ENCODE assay signal across 27 cellular contexts in the genomic region with DNA sequence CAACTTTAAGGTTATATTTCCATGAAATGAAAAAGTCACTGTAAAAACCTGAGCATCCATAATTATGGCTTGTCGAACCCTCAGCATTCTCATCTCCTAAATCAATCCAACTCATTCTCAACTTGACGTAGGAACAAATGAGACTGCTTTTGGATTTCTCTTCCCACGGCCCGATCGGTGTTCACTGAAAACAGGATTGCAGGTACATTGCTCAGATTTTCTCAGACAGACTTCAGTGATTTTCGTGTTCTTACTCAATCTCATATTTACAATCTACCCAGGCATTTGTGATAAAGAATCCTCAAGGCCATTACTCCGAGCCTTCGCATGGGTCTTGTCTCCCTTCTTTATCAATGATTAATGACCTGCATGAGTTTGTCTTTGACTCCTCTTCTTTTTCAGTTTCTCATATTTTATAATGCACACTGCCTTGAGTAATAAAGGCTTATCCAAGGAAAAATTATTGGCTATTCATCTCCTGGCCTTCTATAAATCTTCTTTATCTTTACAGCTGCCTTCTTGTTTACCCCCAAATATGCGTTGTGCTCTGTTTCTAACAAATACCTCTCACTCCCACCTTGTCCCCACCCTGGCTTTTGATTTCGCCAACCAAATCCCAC.
"Had no signal": no experiment of that assay in that cellular context is flagged by ENCODE, and none has a peak within 500 bp of the region (broad histone marks: within the 10 kb centered on the region; RNA-seq: fewer than 3 reads in every experiment).

No MANE protein-coding gene starts in this region.

- H3K27ac ChIP-seq: left lung, lower lobe of right lung, pancreas, prostate gland, right atrium auricular region, right lobe of liver, tibial nerve, upper lobe of left lung, vagina had no signal

- H3K27me3 ChIP-seq: left lung, pancreas, right atrium auricular region, right lobe of liver, tibial nerve, upper lobe of left lung, vagina had no signal

- H3K36me3 ChIP-seq: left lung, lower lobe of right lung, pancreas, prostate gland, right atrium auricular region, right lobe of liver, tibial nerve, upper lobe of left lung, vagina had no signal

- DNase-seq: hypothalamus; immature natural killer cell; kidney; left colon; left lung; lower lobe of right lung; mammary epithelial cell; mesenchymal stem cell; naive B cell; pancreas; posterior cingulate gyrus; right lobe of liver; stimulated activated CD4-positive, alpha-beta T cell treated with anti-CD3 and anti-CD28 coated beads, Interleukin-1b, Interleukin-23, amount 100 ng/mL, for 48 hours; stimulated activated CD4-positive, alpha-beta T cell treated with anti-CD3 and anti-CD28 coated beads, Interleukin-2, amount 100 ng/mL, for 48 hours; stimulated activated CD4-positive, alpha-beta T cell treated with anti-CD3 and anti-CD28 coated beads, Interleukin-4, amount 100 ng/mL, for 4 hours; stimulated activated CD8-positive, alpha-beta memory T cell treated with anti-CD3 and anti-CD28 coated beads, Interleukin-4, amount 100 ng/mL, for 48 hours; stimulated activated naive CD4-positive, alpha-beta T cell treated with Interleukin-2 at 50 U/mL for 16 hours; stimulated activated naive CD8-positive, alpha-beta T cell treated with anti-CD3 and anti-CD28 coated beads, Interleukin-15, amount 100 ng/mL, for 72 hours; substantia nigra; upper lobe of left lung had no signal

- H3K4me1 ChIP-seq: left lung, lower lobe of right lung, pancreas, prostate gland, right atrium auricular region, right lobe of liver, tibial nerve, upper lobe of left lung, vagina had no signal

- H3K4me2 ChIP-seq: smooth muscle cell had no signal

- ATAC-seq: left colon; left lung; lower lobe of right lung; natural killer cell treated with Interleukin-12 subunit alpha and Interleukin-12 subunit beta and Interleukin-15 and Interleukin-18, amount 100 ng/mL, for 72 hours; pancreas; right lobe of liver; stimulated activated memory B cell treated with anti-CD40 and anti-IgM and Interleukin-4, amounts not matched to agents 10 μg/mL and 1 μg/mL and 100 μg/mL, for 72 hours; stimulated activated naive CD8-positive, alpha-beta T cell treated with anti-CD3 and anti-CD28 coated beads, Interleukin-15, amount 100 ng/mL, for 72 hours had no signal

- H3K4me3 ChIP-seq: left lung, lower lobe of right lung, pancreas, prostate gland, right atrium auricular region, right lobe of liver, smooth muscle cell, tibial nerve, upper lobe of left lung, vagina had no signal
